21 cellular contexts compared by ENCODE assay signal in genomic region chr21:31952828-31953227, GRCh38.
"Had no signal": no experiment of that assay in that cellular context is flagged by ENCODE, and none has a peak within 500 bp of the region (broad histone marks: within the 10 kb centered on the region; RNA-seq: fewer than 3 reads in every experiment).

No MANE protein-coding gene starts in this region.

- ATAC-seq: gastroesophageal sphincter; left cardiac atrium; left ventricle myocardium superior; naive thymus-derived CD4-positive, alpha-beta T cell had no signal

- H3K9me3 ChIP-seq: colonic mucosa, gastroesophageal sphincter, right atrium auricular region, sigmoid colon, thyroid gland, upper lobe of left lung, uterus had no signal

- H3K27me3 ChIP-seq: colonic mucosa, gastroesophageal sphincter, right atrium auricular region, sigmoid colon, thyroid gland, upper lobe of left lung, uterus had no signal

- H3K27ac Mint-ChIP-seq: endodermal cell; immature natural killer cell; naive thymus-derived CD4-positive, alpha-beta T cell had no signal

- H3K36me3 Mint-ChIP-seq: immature natural killer cell; naive thymus-derived CD4-positive, alpha-beta T cell had no signal

- H3K4me1 ChIP-seq: colonic mucosa, gastroesophageal sphincter, right atrium auricular region, thyroid gland, upper lobe of left lung, uterus had no signal

- H3K36me3 ChIP-seq: colonic mucosa, gastroesophageal sphincter, right atrium auricular region, sigmoid colon, thyroid gland, upper lobe of left lung, uterus had no signal

- H3K4me3 Mint-ChIP-seq: endodermal cell; immature natural killer cell; naive thymus-derived CD4-positive, alpha-beta T cell; neural crest cell had no signal

- H3K4me3 ChIP-seq: colonic mucosa, gastroesophageal sphincter, lung, right atrium auricular region, sigmoid colon, thyroid gland, upper lobe of left lung, uterus had no signal

- H3K27ac ChIP-seq: colonic mucosa, gastroesophageal sphincter, right atrium auricular region, sigmoid colon, thyroid gland, upper lobe of left lung, uterus had no signal

- H3K4me1 Mint-ChIP-seq: endodermal cell, immature natural killer cell had no signal

- DNase-seq: colonic mucosa; effector CD4-positive, alpha-beta T cell; endodermal cell; glutamatergic neuron; immature natural killer cell; left cardiac atrium; left ventricle myocardium superior; mesendoderm; naive thymus-derived CD4-positive, alpha-beta T cell; posterior cingulate gyrus; sigmoid colon; small intestine; stimulated activated CD4-positive, alpha-beta T cell treated with anti-CD3 and anti-CD28 coated beads, Interleukin-2, amount 100 ng/mL, for 48 hours; stimulated activated naive CD4-positive, alpha-beta T cell treated with Interleukin-2 at 50 U/mL for 16 hours; thyroid gland; upper lobe of left lung; uterus had no signal

- H3K9me3 Mint-ChIP-seq: endodermal cell, immature natural killer cell, neural crest cell had no signal
